Comparison of ENCODE assay signal across 19 cellular contexts in genomic region chr18:45562567-45563479, GRCh38. TPM values are rescaled to one million over a fixed set of nuclear protein-coding genes. Genes with fewer than 3 reads are reported as not detected.
A peak's percentile ranks its signal among the peaks of the same experiment; 100 is the strongest.
DNase-seq lines count a peak whose midpoint lies in the region; ATAC-seq and TF ChIP-seq lines count a peak whose summit lies in the region.
"Had no signal": no experiment of that assay in that cellular context is flagged by ENCODE, and none has a peak within 500 bp of the region (broad histone marks: within the 10 kb centered on the region; RNA-seq: fewer than 3 reads in every experiment).

No MANE protein-coding gene starts in this region.

- H3K9me3 ChIP-seq in sigmoid colon = no peaks in the 10 kb centered on the region

- TF ChIP-seq POLR2A in sigmoid colon (IDR thresholded peaks at IDR 0.05) = no peak

- DNase-seq in Right ventricle myocardium inferior (ENCODE audit: missing footprints) = peak; percentile 72
- no peak for DNase-seq in cardiac septum (ENCODE audit: low spot score)
- peak; percentile 81 for DNase-seq in sigmoid colon
- DNase-seq in natural killer cell treated with Interleukin-12 subunit alpha and Interleukin-12 subunit beta and Interleukin-15 and Interleukin-18, amount 100 ng/mL, for 72 hours (ENCODE audit: low spot score) = no peak
- DNase-seq in hypothalamus (lab: John Stamatoyannopoulos, UW) = no peak
- no peak for DNase-seq in stimulated activated naive CD4-positive, alpha-beta T cell treated with Interleukin-2 at 50 U/mL for 16 hours (lab: John Stamatoyannopoulos, UW)
- DNase-seq in D341Med (ENCODE audit: low spot score) = no peak
- DNase-seq: activated CD4-positive, alpha-beta memory T cell treated with anti-CD3 and anti-CD28 coated beads, Interleukin-2, amount 10 ng/mL, durations not matched to agents 7 days and 5 days; C1 segment of cervical spinal cord; endodermal cell; foreskin melanocyte; GOT3; NCI-H1694; NCI-H510A; stimulated activated naive CD8-positive, alpha-beta T cell treated with anti-CD3 and anti-CD28 coated beads, Interleukin-15, amount 100 ng/mL, for 72 hours had no signal

- H3K27me3 ChIP-seq in layer of hippocampus (ENCODE audit: control insufficient read depth, insufficient read depth, low read length) (no peaks in the 10 kb centered on the region), sigmoid colon (no peaks in the 10 kb centered on the region)

- no peak overlapping the region for H3K4me3 ChIP-seq in sigmoid colon

- peaks cover 0 to 30% (median 15%) of the 10 kb centered on the region in 4 donors for H3K4me1 ChIP-seq in sigmoid colon

- H3K36me3 ChIP-seq in sigmoid colon = no peaks in the 10 kb centered on the region

- peak; percentile 58 for ATAC-seq in Right ventricle myocardium inferior
- no peak for ATAC-seq in natural killer cell treated with Interleukin-12 subunit alpha and Interleukin-12 subunit beta and Interleukin-15 and Interleukin-18, amount 100 ng/mL, for 72 hours
- ATAC-seq: stimulated activated naive CD8-positive, alpha-beta T cell treated with anti-CD3 and anti-CD28 coated beads, Interleukin-15, amount 100 ng/mL, for 72 hours had no signal

- peaks cover 6% of the 10 kb centered on the region in 2 donors for H3K27me3 Mint-ChIP-seq in natural killer cell treated with Interleukin-12 subunit alpha and Interleukin-12 subunit beta and Interleukin-15 and Interleukin-18, amount 100 ng/mL, for 72 hours
- H3K27me3 Mint-ChIP-seq: activated CD4-positive, alpha-beta memory T cell treated with anti-CD3 and anti-CD28 coated beads, Interleukin-2, amount 10 ng/mL, durations not matched to agents 7 days and 5 days; stimulated activated naive CD8-positive, alpha-beta T cell treated with anti-CD3 and anti-CD28 coated beads, Interleukin-15, amount 100 ng/mL, for 72 hours had no signal

- no peaks in the 10 kb centered on the region for H3K4me1 Mint-ChIP-seq in natural killer cell treated with Interleukin-12 subunit alpha and Interleukin-12 subunit beta and Interleukin-15 and Interleukin-18, amount 100 ng/mL, for 72 hours (ENCODE audit: low read depth in 2 of 2)
- H3K4me1 Mint-ChIP-seq: activated CD4-positive, alpha-beta memory T cell treated with anti-CD3 and anti-CD28 coated beads, Interleukin-2, amount 10 ng/mL, durations not matched to agents 7 days and 5 days; central memory CD8-positive, alpha-beta T cell; stimulated activated naive CD8-positive, alpha-beta T cell treated with anti-CD3 and anti-CD28 coated beads, Interleukin-15, amount 100 ng/mL, for 72 hours had no signal

- no peak overlapping the region for H3K4me3 Mint-ChIP-seq in natural killer cell treated with Interleukin-12 subunit alpha and Interleukin-12 subunit beta and Interleukin-15 and Interleukin-18, amount 100 ng/mL, for 72 hours
- H3K4me3 Mint-ChIP-seq: activated CD4-positive, alpha-beta memory T cell treated with anti-CD3 and anti-CD28 coated beads, Interleukin-2, amount 10 ng/mL, durations not matched to agents 7 days and 5 days; central memory CD8-positive, alpha-beta T cell; endodermal cell; stimulated activated naive CD8-positive, alpha-beta T cell treated with anti-CD3 and anti-CD28 coated beads, Interleukin-15, amount 100 ng/mL, for 72 hours had no signal

- no peak for TF ChIP-seq EP300 in sigmoid colon (IDR thresholded peaks at IDR 0.05)

- WGBS in sigmoid colon, 2 donors = 74 to 78% methylated on average over 11 of the region's 11 CpGs

- H3K36me3 Mint-ChIP-seq in natural killer cell treated with Interleukin-12 subunit alpha and Interleukin-12 subunit beta and Interleukin-15 and Interleukin-18, amount 100 ng/mL, for 72 hours = no peaks in the 10 kb centered on the region

- H3K27ac ChIP-seq in layer of hippocampus (ENCODE audit: low read depth, low read length) (peak overlapping the region; percentile 57), sigmoid colon (peak overlapping the region; percentile 10 to 72 (median 49))

- no peak for TF ChIP-seq CTCF in sigmoid colon (IDR thresholded peaks at IDR 0.05)

- intact Hi-C loops in Right ventricle myocardium inferior (cut with DNase I) = no loop called here
- intact Hi-C loops in cardiac septum (cut with DNase I) = no loop called here
- intact Hi-C loops in sigmoid colon (cut with DNase I) = no loop called here

- H3K9me3 Mint-ChIP-seq in natural killer cell treated with Interleukin-12 subunit alpha and Interleukin-12 subunit beta and Interleukin-15 and Interleukin-18, amount 100 ng/mL, for 72 hours = no peaks in the 10 kb centered on the region
- H3K9me3 Mint-ChIP-seq: activated CD4-positive, alpha-beta memory T cell treated with anti-CD3 and anti-CD28 coated beads, Interleukin-2, amount 10 ng/mL, durations not matched to agents 7 days and 5 days; central memory CD8-positive, alpha-beta T cell; stimulated activated naive CD8-positive, alpha-beta T cell treated with anti-CD3 and anti-CD28 coated beads, Interleukin-15, amount 100 ng/mL, for 72 hours had no signal

- no peak overlapping the region for H3K27ac Mint-ChIP-seq in natural killer cell treated with Interleukin-12 subunit alpha and Interleukin-12 subunit beta and Interleukin-15 and Interleukin-18, amount 100 ng/mL, for 72 hours
- H3K27ac Mint-ChIP-seq: activated CD4-positive, alpha-beta memory T cell treated with anti-CD3 and anti-CD28 coated beads, Interleukin-2, amount 10 ng/mL, durations not matched to agents 7 days and 5 days; endodermal cell; stimulated activated naive CD8-positive, alpha-beta T cell treated with anti-CD3 and anti-CD28 coated beads, Interleukin-15, amount 100 ng/mL, for 72 hours had no signal

RNA-seq across cellular contexts. Expression of gene SLC14A2, which starts 52.5 kb away (rescaled TPM):
- total RNA-seq in Right ventricle myocardium inferior = not detected
- total RNA-seq in cardiac septum = 0.11 TPM
- total RNA-seq in sigmoid colon = under 1 TPM in 1 of 4 donors, not detected in 3; 0.28 TPM
- under 1 TPM in 1 of 3 donors, not detected in 2; 0.01 TPM for polyA plus RNA-seq in sigmoid colon
- total RNA-seq in natural killer cell treated with Interleukin-12 subunit alpha and Interleukin-12 subunit beta and Interleukin-15 and Interleukin-18, amount 100 ng/mL, for 72 hours = under 1 TPM; 0.21 to 0.36 TPM
- total RNA-seq: A172, OCI-LY7 had no signal

Comparison
In these comparisons a context has a peak if more than half of its experiments do, and no peak if none do; other contexts are left out.
1. DNase-seq: peak in Right ventricle myocardium inferior (single experiment) and sigmoid colon (single experiment); none in cardiac septum (single experiment), natural killer cell treated with Interleukin-12 subunit alpha and Interleukin-12 subunit beta and Interleukin-15 and Interleukin-18, amount 100 ng/mL, for 72 hours (single experiment), hypothalamus (0 of 51), stimulated activated naive CD4-positive, alpha-beta T cell treated with Interleukin-2 at 50 U/mL for 16 hours (single experiment) and D341Med (single experiment).